9 cellular contexts compared by ENCODE assay signal in the genomic region with DNA sequence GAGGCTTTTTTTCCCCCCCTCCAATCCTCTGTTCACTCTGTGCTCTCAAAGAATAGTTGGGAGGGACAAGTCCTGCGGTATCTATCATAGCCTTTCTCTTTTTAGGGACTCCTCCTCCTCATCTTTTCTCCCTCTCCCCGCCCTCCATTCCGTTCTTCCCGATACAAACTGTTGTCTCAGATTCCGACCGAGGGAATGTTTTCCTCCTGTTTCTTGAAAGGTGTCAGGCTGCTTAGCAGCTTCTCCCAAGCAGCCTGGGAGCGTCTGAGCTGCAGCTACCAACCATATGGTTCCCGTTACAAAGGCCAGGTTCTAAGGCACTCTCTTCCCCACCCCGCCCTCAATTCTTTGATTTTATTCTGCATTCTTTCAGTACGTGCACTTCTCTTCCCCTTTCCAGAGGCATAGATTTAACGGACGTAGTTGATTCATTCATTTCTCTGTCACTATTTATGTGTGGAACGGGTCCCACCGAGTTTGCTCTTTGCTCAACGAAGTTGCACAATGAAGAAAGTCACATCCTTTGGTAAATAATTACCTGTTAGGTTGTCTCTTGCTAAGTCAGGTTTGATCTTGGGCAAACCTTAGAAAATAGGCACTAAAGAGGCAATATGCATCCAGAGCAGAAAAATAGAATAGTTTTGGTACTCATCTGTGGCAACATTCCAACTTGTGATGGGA. TPM values are rescaled to one million over a fixed set of nuclear protein-coding genes. Genes with fewer than 3 reads are reported as not detected.
DNase-seq lines count a peak whose midpoint lies in the region; ATAC-seq, FAIRE-seq and TF ChIP-seq lines count a peak whose summit lies in the region.
"Had no signal": no experiment of that assay in that cellular context is flagged by ENCODE, and none has a peak within 500 bp of the region (broad histone marks: within the 10 kb centered on the region; RNA-seq: fewer than 3 reads in every experiment).

No MANE protein-coding gene starts in this region.

- H3K36me3 ChIP-seq in bronchial epithelial cell (ENCODE audit: control insufficient read depth, insufficient read depth, low read length) (no peaks in the 10 kb centered on the region), upper lobe of right lung (no peaks in the 10 kb centered on the region)

- no peak for FAIRE-seq in bronchial epithelial cell (lab: Jason Lieb, UNC)

- TF ChIP-seq CTCF in bronchial epithelial cell (IDR thresholded peaks at IDR 0.05; ENCODE audit: insufficient read depth, low read length, severe bottlenecking) (no peak), upper lobe of right lung (IDR thresholded peaks at IDR 0.05) (no peak)

- ATAC-seq in upper lobe of right lung (no peak), HG03469 (IDR thresholded peaks at IDR 0.05; ENCODE audit: unreplicated experiment) (no peak)

- DNase-seq in NCI-H748 (lab: John Stamatoyannopoulos, UW; ENCODE audit: unreplicated experiment) (peak; percentile 23), NCI-H748 treated with DMSO at 0.1 percent for 48 hours (lab: John Stamatoyannopoulos, UW) (no peak), bronchial epithelial cell (ENCODE audit: low read depth) (peak; percentile 60), left kidney (ENCODE audit: low read depth, low spot score) (peak; percentile 75), upper lobe of right lung (no peak), MV-4-11 (lab: John Stamatoyannopoulos, UW) (no peak), GM19238 (ENCODE audit: insufficient read length, low spot score) (no peak)

- intact Hi-C loops in upper lobe of right lung (cut with DNase I): no loop called here

- no peaks in the 10 kb centered on the region for H3K9me3 ChIP-seq in upper lobe of right lung

- H3K4me1 ChIP-seq in upper lobe of right lung: no peaks in the 10 kb centered on the region

- H3K4me3 ChIP-seq in bronchial epithelial cell (ENCODE audit: low read depth, low read length) (peak overlapping the region; percentile 88), upper lobe of right lung (peak overlapping the region; percentile 70)

- peak overlapping the region; percentile 94 for H3K27ac ChIP-seq in upper lobe of right lung
- H3K27ac ChIP-seq: C4-2B had no signal

- H3K27me3 ChIP-seq in bronchial epithelial cell (ENCODE audit: control insufficient read depth, insufficient read depth, low read length) (no peaks in the 10 kb centered on the region), upper lobe of right lung (peaks cover 29% of the 10 kb centered on the region)

RNA-seq across cellular contexts. Expression of a gene that starts 2.8 kb away (rescaled TPM):
- total RNA-seq in bronchial epithelial cell (35.3 and 82.7 TPM in 2 replicates), upper lobe of right lung (104 TPM)

Comparison
In these comparisons a context has a peak if more than half of its experiments do, and no peak if none do; other contexts are left out.
1. DNase-seq: peak in NCI-H748 (single experiment), bronchial epithelial cell (single experiment) and left kidney (single experiment); none in NCI-H748 treated with DMSO at 0.1 percent for 48 hours (single experiment), upper lobe of right lung (single experiment), MV-4-11 (single experiment) and GM19238 (single experiment).